1 cellular context compared by ENCODE assay signal in the genomic region with DNA sequence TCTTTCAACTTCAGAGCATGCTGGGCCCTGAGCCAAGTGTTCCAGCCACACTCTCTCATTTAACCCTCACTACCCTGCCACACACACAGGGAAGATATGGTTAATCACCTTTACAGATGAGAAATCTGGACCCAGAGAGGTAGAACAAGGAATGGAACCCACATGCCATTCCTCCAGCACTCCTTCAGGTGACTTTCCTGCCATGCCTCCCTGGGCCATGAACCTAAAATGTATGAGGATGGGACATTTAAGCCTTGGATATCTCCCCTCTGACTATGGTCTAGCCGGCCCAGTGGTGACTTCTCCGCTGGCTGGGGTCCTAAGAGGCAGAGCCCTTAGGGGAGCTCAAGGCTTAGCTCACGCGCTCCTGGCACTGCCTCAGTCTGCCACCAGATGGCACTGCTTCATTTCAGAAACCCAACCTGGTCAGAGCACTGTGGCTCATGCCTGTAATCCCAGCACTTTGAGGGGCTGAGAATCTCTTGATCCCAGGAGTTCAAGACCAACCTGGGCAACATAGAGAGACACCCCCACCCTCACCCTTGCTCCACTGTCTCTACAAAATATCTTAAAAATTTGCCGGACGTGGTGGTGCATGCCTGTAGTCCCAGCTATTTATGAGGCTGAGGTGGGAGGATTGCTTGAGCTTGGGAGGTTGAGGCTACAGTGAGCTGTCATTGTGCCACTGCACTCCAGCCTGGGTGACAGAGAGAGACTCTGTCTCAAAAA.
A peak's percentile ranks its signal among the peaks of the same experiment; 100 is the strongest.
TF ChIP-seq lines count a peak whose summit lies in the region.

No MANE protein-coding gene starts in this region.

TF ChIP-seq in HepG2, 621 proteins besides CTCF, POLR2A, EP300 and RAD21 (continues in another document):
- peak; percentile 36; the same call in 1 of the 2 replicates for TF ChIP-seq GATAD1 (CRISPR knock-in tag; IDR thresholded peaks at IDR 0.05)
- TF ChIP-seq JUNB (CRISPR knock-in tag; IDR thresholded peaks at IDR 0.05; ENCODE audit: borderline replicate concordance), result no peak
- TF ChIP-seq, protein P1, sequence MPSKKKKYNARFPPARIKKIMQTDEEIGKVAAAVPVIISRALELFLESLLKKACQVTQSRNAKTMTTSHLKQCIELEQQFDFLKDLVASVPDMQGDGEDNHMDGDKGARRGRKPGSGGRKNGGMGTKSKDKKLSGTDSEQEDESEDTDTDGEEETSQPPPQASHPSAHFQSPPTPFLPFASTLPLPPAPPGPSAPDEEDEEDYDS (CRISPR knock-in tag; IDR thresholded peaks at IDR 0.05), result 0 out of 2 replicates have a peak, but pooled peaks have one; percentile 38
- TF ChIP-seq, protein P2, sequence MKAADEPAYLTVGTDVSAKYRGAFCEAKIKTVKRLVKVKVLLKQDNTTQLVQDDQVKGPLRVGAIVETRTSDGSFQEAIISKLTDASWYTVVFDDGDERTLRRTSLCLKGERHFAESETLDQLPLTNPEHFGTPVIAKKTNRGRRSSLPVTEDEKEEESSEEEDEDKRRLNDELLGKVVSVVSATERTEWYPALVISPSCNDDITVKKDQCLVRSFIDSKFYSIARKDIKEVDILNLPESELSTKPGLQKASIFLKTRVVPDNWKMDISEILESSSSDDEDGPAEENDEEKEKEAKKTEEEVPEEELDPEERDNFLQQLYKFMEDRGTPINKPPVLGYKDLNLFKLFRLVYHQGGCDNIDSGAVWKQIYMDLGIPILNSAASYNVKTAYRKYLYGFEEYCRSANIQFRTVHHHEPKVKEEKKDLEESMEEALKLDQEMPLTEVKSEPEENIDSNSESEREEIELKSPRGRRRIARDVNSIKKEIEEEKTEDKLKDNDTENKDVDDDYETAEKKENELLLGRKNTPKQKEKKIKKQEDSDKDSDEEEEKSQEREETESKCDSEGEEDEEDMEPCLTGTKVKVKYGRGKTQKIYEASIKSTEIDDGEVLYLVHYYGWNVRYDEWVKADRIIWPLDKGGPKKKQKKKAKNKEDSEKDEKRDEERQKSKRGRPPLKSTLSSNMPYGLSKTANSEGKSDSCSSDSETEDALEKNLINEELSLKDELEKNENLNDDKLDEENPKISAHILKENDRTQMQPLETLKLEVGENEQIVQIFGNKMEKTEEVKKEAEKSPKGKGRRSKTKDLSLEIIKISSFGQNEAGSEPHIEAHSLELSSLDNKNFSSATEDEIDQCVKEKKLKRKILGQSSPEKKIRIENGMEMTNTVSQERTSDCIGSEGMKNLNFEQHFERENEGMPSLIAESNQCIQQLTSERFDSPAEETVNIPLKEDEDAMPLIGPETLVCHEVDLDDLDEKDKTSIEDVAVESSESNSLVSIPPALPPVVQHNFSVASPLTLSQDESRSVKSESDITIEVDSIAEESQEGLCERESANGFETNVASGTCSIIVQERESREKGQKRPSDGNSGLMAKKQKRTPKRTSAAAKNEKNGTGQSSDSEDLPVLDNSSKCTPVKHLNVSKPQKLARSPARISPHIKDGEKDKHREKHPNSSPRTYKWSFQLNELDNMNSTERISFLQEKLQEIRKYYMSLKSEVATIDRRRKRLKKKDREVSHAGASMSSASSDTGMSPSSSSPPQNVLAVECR (CRISPR knock-in tag; IDR thresholded peaks at IDR 0.05; ENCODE audit: borderline replicate concordance), result peak; percentile 19; the same call in 1 of the 2 replicates
- 0 out of 2 replicates have a peak, but pooled peaks have one; percentile 6 for TF ChIP-seq ZNF567 (CRISPR knock-in tag; IDR thresholded peaks at IDR 0.05; ENCODE audit: borderline replicate concordance)
- no peak for TF ChIP-seq SOX6 (IDR thresholded peaks at IDR 0.05)
- TF ChIP-seq SOX6 (CRISPR knock-in tag; IDR thresholded peaks at IDR 0.05), result 0 out of 2 replicates have a peak, but pooled peaks have one; percentile 26
- TF ChIP-seq ZNF225 (CRISPR knock-in tag; IDR thresholded peaks at IDR 0.05), result no peak
- TF ChIP-seq TBX2 (CRISPR knock-in tag; IDR thresholded peaks at IDR 0.05; ENCODE audit: borderline replicate concordance), result peak; percentile 42; the same call in 1 of the 2 replicates
- TF ChIP-seq ERF (CRISPR knock-in tag; IDR thresholded peaks at IDR 0.05), result peak; percentile 46; the same call in 1 of the 2 replicates
- peak; percentile 89 for TF ChIP-seq SMC3 (IDR thresholded peaks at IDR 0.05; ENCODE audit: low read length)
- 0 out of 2 replicates have a peak, but pooled peaks have one; percentile 36 for TF ChIP-seq ZNF335 (CRISPR knock-in tag; IDR thresholded peaks at IDR 0.05)
- TF ChIP-seq MAZ (IDR thresholded peaks at IDR 0.05; ENCODE audit: borderline replicate concordance, low read depth, low read length), result no peak
- 0 out of 2 replicates have a peak, but pooled peaks have one; percentile 32 for TF ChIP-seq MAZ (CRISPR knock-in tag; IDR thresholded peaks at IDR 0.05; ENCODE audit: low read depth)
- 0 out of 2 replicates have a peak, but pooled peaks have one; percentile 11 for TF ChIP-seq ZNF501 (CRISPR knock-in tag; IDR thresholded peaks at IDR 0.05)
- TF ChIP-seq, protein P3, sequence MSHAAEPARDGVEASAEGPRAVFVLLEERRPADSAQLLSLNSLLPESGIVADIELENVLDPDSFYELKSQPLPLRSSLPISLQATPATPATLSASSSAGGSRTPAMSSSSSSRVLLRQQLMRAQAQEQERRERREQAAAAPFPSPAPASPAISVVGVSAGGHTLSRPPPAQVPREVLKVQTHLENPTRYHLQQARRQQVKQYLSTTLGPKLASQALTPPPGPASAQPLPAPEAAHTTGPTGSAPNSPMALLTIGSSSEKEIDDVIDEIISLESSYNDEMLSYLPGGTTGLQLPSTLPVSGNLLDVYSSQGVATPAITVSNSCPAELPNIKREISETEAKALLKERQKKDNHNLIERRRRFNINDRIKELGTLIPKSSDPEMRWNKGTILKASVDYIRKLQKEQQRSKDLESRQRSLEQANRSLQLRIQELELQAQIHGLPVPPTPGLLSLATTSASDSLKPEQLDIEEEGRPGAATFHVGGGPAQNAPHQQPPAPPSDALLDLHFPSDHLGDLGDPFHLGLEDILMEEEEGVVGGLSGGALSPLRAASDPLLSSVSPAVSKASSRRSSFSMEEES (CRISPR knock-in tag; IDR thresholded peaks at IDR 0.05), result 0 out of 2 replicates have a peak, but pooled peaks have one; percentile 23
- TF ChIP-seq FOSL2 (CRISPR knock-in tag; IDR thresholded peaks at IDR 0.05), result peak; percentile 26
- no peak for TF ChIP-seq ZNF678 (CRISPR knock-in tag; IDR thresholded peaks at IDR 0.05)
- TF ChIP-seq KAT7 (CRISPR knock-in tag; IDR thresholded peaks at IDR 0.05; ENCODE audit: borderline replicate concordance), result no peak; the same call in 1 of the 2 replicates
- 0 out of 2 replicates have a peak, but pooled peaks have one; percentile 23 for TF ChIP-seq ZNF331 (CRISPR knock-in tag; IDR thresholded peaks at IDR 0.05)
- peak; percentile 33; the same call in 1 of the 2 replicates for TF ChIP-seq ZNF891 (CRISPR knock-in tag; IDR thresholded peaks at IDR 0.05)
- 0 out of 2 replicates have a peak, but pooled peaks have one; percentile 21 for TF ChIP-seq ARNT2 (CRISPR knock-in tag; IDR thresholded peaks at IDR 0.05; ENCODE audit: low read depth)
- no peak for TF ChIP-seq ATF7 (IDR thresholded peaks at IDR 0.05)
- no peak for TF ChIP-seq ATF7 (CRISPR knock-in tag; IDR thresholded peaks at IDR 0.05)
- TF ChIP-seq, protein P4, sequence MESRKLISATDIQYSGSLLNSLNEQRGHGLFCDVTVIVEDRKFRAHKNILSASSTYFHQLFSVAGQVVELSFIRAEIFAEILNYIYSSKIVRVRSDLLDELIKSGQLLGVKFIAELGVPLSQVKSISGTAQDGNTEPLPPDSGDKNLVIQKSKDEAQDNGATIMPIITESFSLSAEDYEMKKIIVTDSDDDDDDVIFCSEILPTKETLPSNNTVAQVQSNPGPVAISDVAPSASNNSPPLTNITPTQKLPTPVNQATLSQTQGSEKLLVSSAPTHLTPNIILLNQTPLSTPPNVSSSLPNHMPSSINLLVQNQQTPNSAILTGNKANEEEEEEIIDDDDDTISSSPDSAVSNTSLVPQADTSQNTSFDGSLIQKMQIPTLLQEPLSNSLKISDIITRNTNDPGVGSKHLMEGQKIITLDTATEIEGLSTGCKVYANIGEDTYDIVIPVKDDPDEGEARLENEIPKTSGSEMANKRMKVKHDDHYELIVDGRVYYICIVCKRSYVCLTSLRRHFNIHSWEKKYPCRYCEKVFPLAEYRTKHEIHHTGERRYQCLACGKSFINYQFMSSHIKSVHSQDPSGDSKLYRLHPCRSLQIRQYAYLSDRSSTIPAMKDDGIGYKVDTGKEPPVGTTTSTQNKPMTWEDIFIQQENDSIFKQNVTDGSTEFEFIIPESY (CRISPR knock-in tag; IDR thresholded peaks at IDR 0.05), result 0 out of 2 replicates have a peak, but pooled peaks have one; percentile 15
- TF ChIP-seq, protein P5, sequence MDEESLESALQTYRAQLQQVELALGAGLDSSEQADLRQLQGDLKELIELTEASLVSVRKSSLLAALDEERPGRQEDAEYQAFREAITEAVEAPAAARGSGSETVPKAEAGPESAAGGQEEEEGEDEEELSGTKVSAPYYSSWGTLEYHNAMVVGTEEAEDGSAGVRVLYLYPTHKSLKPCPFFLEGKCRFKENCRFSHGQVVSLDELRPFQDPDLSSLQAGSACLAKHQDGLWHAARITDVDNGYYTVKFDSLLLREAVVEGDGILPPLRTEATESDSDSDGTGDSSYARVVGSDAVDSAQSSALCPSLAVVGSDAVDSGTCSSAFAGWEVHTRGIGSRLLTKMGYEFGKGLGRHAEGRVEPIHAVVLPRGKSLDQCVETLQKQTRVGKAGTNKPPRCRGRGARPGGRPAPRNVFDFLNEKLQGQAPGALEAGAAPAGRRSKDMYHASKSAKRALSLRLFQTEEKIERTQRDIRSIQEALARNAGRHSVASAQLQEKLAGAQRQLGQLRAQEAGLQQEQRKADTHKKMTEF (CRISPR knock-in tag; IDR thresholded peaks at IDR 0.05), result peak; percentile 30; the same call in 1 of the 2 replicates
- TF ChIP-seq, protein P6, sequence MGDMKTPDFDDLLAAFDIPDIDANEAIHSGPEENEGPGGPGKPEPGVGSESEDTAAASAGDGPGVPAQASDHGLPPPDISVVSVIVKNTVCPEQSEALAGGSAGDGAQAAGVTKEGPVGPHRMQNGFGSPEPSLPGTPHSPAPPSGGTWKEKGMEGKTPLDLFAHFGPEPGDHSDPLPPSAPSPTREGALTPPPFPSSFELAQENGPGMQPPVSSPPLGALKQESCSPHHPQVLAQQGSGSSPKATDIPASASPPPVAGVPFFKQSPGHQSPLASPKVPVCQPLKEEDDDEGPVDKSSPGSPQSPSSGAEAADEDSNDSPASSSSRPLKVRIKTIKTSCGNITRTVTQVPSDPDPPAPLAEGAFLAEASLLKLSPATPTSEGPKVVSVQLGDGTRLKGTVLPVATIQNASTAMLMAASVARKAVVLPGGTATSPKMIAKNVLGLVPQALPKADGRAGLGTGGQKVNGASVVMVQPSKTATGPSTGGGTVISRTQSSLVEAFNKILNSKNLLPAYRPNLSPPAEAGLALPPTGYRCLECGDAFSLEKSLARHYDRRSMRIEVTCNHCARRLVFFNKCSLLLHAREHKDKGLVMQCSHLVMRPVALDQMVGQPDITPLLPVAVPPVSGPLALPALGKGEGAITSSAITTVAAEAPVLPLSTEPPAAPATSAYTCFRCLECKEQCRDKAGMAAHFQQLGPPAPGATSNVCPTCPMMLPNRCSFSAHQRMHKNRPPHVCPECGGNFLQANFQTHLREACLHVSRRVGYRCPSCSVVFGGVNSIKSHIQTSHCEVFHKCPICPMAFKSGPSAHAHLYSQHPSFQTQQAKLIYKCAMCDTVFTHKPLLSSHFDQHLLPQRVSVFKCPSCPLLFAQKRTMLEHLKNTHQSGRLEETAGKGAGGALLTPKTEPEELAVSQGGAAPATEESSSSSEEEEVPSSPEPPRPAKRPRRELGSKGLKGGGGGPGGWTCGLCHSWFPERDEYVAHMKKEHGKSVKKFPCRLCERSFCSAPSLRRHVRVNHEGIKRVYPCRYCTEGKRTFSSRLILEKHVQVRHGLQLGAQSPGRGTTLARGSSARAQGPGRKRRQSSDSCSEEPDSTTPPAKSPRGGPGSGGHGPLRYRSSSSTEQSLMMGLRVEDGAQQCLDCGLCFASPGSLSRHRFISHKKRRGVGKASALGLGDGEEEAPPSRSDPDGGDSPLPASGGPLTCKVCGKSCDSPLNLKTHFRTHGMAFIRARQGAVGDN (CRISPR knock-in tag; IDR thresholded peaks at IDR 0.05), result peak; percentile 25; the same call in 1 of the 2 replicates
- 0 out of 2 replicates have a peak, but pooled peaks have one; percentile 26 for TF ChIP-seq SAP130 (CRISPR knock-in tag; IDR thresholded peaks at IDR 0.05; ENCODE audit: low read depth)
- TF ChIP-seq, protein P7, sequence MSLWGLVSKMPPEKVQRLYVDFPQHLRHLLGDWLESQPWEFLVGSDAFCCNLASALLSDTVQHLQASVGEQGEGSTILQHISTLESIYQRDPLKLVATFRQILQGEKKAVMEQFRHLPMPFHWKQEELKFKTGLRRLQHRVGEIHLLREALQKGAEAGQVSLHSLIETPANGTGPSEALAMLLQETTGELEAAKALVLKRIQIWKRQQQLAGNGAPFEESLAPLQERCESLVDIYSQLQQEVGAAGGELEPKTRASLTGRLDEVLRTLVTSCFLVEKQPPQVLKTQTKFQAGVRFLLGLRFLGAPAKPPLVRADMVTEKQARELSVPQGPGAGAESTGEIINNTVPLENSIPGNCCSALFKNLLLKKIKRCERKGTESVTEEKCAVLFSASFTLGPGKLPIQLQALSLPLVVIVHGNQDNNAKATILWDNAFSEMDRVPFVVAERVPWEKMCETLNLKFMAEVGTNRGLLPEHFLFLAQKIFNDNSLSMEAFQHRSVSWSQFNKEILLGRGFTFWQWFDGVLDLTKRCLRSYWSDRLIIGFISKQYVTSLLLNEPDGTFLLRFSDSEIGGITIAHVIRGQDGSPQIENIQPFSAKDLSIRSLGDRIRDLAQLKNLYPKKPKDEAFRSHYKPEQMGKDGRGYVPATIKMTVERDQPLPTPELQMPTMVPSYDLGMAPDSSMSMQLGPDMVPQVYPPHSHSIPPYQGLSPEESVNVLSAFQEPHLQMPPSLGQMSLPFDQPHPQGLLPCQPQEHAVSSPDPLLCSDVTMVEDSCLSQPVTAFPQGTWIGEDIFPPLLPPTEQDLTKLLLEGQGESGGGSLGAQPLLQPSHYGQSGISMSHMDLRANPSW (CRISPR knock-in tag; IDR thresholded peaks at IDR 0.05; ENCODE audit: borderline replicate concordance), result no peak
- 0 out of 2 replicates have a peak, but pooled peaks have one; percentile 53 for TF ChIP-seq CAMTA2 (CRISPR knock-in tag; IDR thresholded peaks at IDR 0.05; ENCODE audit: borderline replicate concordance)
- TF ChIP-seq WIZ (CRISPR knock-in tag; IDR thresholded peaks at IDR 0.05), result 0 out of 2 replicates have a peak, but pooled peaks have one; percentile 47
- peak; percentile 95 for TF ChIP-seq STAG1 (CRISPR knock-in tag; IDR thresholded peaks at IDR 0.05)
- 0 out of 2 replicates have a peak, but pooled peaks have one; percentile 42 for TF ChIP-seq ZNF772 (CRISPR knock-in tag; IDR thresholded peaks at IDR 0.05)
- TF ChIP-seq MXD4 (CRISPR knock-in tag; IDR thresholded peaks at IDR 0.05), result 0 out of 2 replicates have a peak, but pooled peaks have one; percentile 40
